ENCODE assay signal across 29 cellular contexts in genomic region chr21:38092033-38092432, GRCh38.
"Had no signal": no experiment of that assay in that cellular context is flagged by ENCODE, and none has a peak within 500 bp of the region (broad histone marks: within the 10 kb centered on the region; RNA-seq: fewer than 3 reads in every experiment).

No MANE protein-coding gene starts in this region.

- H3K27me3 ChIP-seq: neural progenitor cell, ovary, right lobe of liver, sigmoid colon, thyroid gland, tibial nerve, upper lobe of left lung, vagina had no signal

- H2AFZ ChIP-seq: neural progenitor cell, parathyroid adenoma had no signal

- H3K9ac ChIP-seq: neural progenitor cell, parathyroid adenoma had no signal

- H3K4me3 Mint-ChIP-seq: naive thymus-derived CD4-positive, alpha-beta T cell; natural killer cell; nephron; neural progenitor cell; stimulated activated effector memory CD8-positive, alpha-beta T cell treated with anti-CD3 and anti-CD28 coated beads, Interleukin-12 subunit alpha, Interleukin-12 subunit beta, amount 100 ng/mL, for 72 hours; stimulated activated naive CD8-positive, alpha-beta T cell treated with anti-CD3 and anti-CD28 coated beads, Interleukin-15, amount 100 ng/mL, for 72 hours had no signal

- H3K9me3 Mint-ChIP-seq: neural progenitor cell had no signal

- H3K4me3 ChIP-seq: neural progenitor cell, ovary, psoas muscle, right lobe of liver, sigmoid colon, thoracic aorta, thyroid gland, tibial nerve, upper lobe of left lung, vagina had no signal

- ATAC-seq: naive thymus-derived CD4-positive, alpha-beta T cell; natural killer cell; psoas muscle; right cardiac atrium; right lobe of liver; stimulated activated effector memory CD8-positive, alpha-beta T cell treated with anti-CD3 and anti-CD28 coated beads, Interleukin-12 subunit alpha, Interleukin-12 subunit beta, amount 100 ng/mL, for 72 hours; stimulated activated naive CD8-positive, alpha-beta T cell treated with anti-CD3 and anti-CD28 coated beads, Interleukin-15, amount 100 ng/mL, for 72 hours; stimulated activated naive CD8-positive, alpha-beta T cell treated with anti-CD3 and anti-CD28 coated beads, Interleukin-15, Interleukin-2, amounts not matched to agents 100 U/mL and 50 U/mL, for 24 hours had no signal

- FAIRE-seq: small intestine, urothelium cell line had no signal

- DNase-seq: naive thymus-derived CD4-positive, alpha-beta T cell; natural killer cell; occipital lobe; ovary; psoas muscle; right cardiac atrium; right lobe of liver; sigmoid colon; small intestine; stimulated activated CD4-positive, alpha-beta T cell treated with anti-CD3 and anti-CD28 coated beads, Interleukin-15, amount 100 ng/mL, for 24 hours; stimulated activated CD4-positive, alpha-beta T cell treated with anti-CD3 and anti-CD28 coated beads, Interleukin-2, amount 100 ng/mL, for 24 hours; stimulated activated CD4-positive, alpha-beta T cell treated with anti-CD3 and anti-CD28 coated beads, Interleukin-2, amount 100 ng/mL, for 48 hours; stimulated activated CD4-positive, alpha-beta T cell treated with anti-CD3 and anti-CD28 coated beads, Interleukin-4, amount 100 ng/mL, for 24 hours; stimulated activated naive CD4-positive, alpha-beta T cell; stimulated activated naive CD8-positive, alpha-beta T cell treated with anti-CD3 and anti-CD28 coated beads, Interleukin-15, amount 100 ng/mL, for 72 hours; stimulated activated naive CD8-positive, alpha-beta T cell treated with anti-CD3 and anti-CD28 coated beads, Interleukin-15, Interleukin-2, amounts not matched to agents 100 U/mL and 50 U/mL, for 24 hours; substantia nigra; thyroid gland; trophoblast cell; upper lobe of left lung had no signal

- H3K9me3 ChIP-seq: ovary, psoas muscle, right lobe of liver, thyroid gland, upper lobe of left lung, vagina had no signal

- H3K4me1 Mint-ChIP-seq: naive thymus-derived CD4-positive, alpha-beta T cell; natural killer cell; nephron; stimulated activated effector memory CD8-positive, alpha-beta T cell treated with anti-CD3 and anti-CD28 coated beads, Interleukin-12 subunit alpha, Interleukin-12 subunit beta, amount 100 ng/mL, for 72 hours; stimulated activated naive CD8-positive, alpha-beta T cell treated with anti-CD3 and anti-CD28 coated beads, Interleukin-15, amount 100 ng/mL, for 72 hours had no signal

- H3K27ac ChIP-seq: neural progenitor cell, ovary, parathyroid adenoma, psoas muscle, right lobe of liver, sigmoid colon, thoracic aorta, thyroid gland, tibial nerve, upper lobe of left lung, vagina had no signal

- H3K27ac Mint-ChIP-seq: naive thymus-derived CD4-positive, alpha-beta T cell; natural killer cell; nephron; neural progenitor cell; progenitor cell of endocrine pancreas; stimulated activated effector memory CD8-positive, alpha-beta T cell treated with anti-CD3 and anti-CD28 coated beads, Interleukin-12 subunit alpha, Interleukin-12 subunit beta, amount 100 ng/mL, for 72 hours; stimulated activated naive CD8-positive, alpha-beta T cell treated with anti-CD3 and anti-CD28 coated beads, Interleukin-15, amount 100 ng/mL, for 72 hours had no signal

- H3K36me3 Mint-ChIP-seq: naive thymus-derived CD4-positive, alpha-beta T cell; natural killer cell; neural progenitor cell; stimulated activated effector memory CD8-positive, alpha-beta T cell treated with anti-CD3 and anti-CD28 coated beads, Interleukin-12 subunit alpha, Interleukin-12 subunit beta, amount 100 ng/mL, for 72 hours had no signal

- H3K4me2 ChIP-seq: neural progenitor cell had no signal

- H3K4me1 ChIP-seq: parathyroid adenoma, psoas muscle, right lobe of liver, sigmoid colon, thyroid gland, tibial nerve, upper lobe of left lung, vagina had no signal

- H3K79me2 ChIP-seq: parathyroid adenoma had no signal

- H3K36me3 ChIP-seq: neural progenitor cell, ovary, right lobe of liver, sigmoid colon, thoracic aorta, thyroid gland, tibial nerve, upper lobe of left lung, vagina had no signal
